In the genomic region with DNA sequence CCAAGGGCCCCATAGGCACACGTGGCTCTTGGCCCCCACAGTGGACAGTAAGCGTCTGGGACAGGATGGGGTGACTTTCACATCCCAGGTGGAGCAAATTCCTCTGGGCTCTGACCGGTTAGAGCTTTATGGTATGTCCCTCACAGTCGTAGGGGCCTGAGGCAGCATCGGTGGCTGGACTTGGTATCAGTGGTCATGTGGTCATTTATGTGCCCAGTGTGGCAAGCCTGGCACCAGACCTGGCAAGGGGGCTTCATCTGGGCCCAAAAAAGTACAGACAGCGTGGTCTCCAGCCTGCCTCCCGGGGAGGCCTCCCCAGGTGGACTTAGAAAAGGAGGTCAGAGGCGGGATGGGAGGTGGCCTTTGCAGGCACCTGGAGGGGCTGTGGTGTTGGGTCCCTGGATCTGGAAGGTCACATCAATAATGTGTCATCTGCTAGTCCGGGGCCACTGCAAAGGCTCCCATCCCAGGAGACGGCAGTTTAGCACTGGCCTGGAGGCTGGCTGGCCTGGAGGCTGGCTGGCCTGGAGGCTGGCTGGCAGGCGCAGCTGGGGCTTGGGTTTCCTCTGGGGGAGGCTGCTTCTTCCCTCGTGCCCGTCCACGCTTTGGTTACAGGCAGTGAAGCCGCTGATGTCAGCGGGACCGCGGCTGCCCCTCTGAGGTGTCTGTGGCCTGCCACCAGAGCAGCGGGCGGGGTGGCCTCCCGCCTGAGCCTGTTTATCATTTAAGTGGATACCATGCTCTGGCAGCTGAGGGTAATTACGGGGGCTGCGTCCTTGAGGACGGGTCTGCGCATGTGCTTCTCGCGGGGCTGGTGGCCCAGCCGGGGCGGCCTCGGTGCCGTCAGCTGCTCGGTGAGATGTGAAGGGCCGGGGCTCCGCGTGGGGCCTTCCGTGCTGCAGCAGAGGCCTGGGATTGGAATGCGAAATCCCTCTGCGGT, we compare ENCODE assay signal across 1 cellular context.
TF ChIP-seq lines count a peak whose summit lies in the region.

No MANE protein-coding gene starts in this region.

TF ChIP-seq in GM23338, 12 proteins besides CTCF, POLR2A, EP300 and RAD21 (continued from another document):
- TF ChIP-seq, protein P1, sequence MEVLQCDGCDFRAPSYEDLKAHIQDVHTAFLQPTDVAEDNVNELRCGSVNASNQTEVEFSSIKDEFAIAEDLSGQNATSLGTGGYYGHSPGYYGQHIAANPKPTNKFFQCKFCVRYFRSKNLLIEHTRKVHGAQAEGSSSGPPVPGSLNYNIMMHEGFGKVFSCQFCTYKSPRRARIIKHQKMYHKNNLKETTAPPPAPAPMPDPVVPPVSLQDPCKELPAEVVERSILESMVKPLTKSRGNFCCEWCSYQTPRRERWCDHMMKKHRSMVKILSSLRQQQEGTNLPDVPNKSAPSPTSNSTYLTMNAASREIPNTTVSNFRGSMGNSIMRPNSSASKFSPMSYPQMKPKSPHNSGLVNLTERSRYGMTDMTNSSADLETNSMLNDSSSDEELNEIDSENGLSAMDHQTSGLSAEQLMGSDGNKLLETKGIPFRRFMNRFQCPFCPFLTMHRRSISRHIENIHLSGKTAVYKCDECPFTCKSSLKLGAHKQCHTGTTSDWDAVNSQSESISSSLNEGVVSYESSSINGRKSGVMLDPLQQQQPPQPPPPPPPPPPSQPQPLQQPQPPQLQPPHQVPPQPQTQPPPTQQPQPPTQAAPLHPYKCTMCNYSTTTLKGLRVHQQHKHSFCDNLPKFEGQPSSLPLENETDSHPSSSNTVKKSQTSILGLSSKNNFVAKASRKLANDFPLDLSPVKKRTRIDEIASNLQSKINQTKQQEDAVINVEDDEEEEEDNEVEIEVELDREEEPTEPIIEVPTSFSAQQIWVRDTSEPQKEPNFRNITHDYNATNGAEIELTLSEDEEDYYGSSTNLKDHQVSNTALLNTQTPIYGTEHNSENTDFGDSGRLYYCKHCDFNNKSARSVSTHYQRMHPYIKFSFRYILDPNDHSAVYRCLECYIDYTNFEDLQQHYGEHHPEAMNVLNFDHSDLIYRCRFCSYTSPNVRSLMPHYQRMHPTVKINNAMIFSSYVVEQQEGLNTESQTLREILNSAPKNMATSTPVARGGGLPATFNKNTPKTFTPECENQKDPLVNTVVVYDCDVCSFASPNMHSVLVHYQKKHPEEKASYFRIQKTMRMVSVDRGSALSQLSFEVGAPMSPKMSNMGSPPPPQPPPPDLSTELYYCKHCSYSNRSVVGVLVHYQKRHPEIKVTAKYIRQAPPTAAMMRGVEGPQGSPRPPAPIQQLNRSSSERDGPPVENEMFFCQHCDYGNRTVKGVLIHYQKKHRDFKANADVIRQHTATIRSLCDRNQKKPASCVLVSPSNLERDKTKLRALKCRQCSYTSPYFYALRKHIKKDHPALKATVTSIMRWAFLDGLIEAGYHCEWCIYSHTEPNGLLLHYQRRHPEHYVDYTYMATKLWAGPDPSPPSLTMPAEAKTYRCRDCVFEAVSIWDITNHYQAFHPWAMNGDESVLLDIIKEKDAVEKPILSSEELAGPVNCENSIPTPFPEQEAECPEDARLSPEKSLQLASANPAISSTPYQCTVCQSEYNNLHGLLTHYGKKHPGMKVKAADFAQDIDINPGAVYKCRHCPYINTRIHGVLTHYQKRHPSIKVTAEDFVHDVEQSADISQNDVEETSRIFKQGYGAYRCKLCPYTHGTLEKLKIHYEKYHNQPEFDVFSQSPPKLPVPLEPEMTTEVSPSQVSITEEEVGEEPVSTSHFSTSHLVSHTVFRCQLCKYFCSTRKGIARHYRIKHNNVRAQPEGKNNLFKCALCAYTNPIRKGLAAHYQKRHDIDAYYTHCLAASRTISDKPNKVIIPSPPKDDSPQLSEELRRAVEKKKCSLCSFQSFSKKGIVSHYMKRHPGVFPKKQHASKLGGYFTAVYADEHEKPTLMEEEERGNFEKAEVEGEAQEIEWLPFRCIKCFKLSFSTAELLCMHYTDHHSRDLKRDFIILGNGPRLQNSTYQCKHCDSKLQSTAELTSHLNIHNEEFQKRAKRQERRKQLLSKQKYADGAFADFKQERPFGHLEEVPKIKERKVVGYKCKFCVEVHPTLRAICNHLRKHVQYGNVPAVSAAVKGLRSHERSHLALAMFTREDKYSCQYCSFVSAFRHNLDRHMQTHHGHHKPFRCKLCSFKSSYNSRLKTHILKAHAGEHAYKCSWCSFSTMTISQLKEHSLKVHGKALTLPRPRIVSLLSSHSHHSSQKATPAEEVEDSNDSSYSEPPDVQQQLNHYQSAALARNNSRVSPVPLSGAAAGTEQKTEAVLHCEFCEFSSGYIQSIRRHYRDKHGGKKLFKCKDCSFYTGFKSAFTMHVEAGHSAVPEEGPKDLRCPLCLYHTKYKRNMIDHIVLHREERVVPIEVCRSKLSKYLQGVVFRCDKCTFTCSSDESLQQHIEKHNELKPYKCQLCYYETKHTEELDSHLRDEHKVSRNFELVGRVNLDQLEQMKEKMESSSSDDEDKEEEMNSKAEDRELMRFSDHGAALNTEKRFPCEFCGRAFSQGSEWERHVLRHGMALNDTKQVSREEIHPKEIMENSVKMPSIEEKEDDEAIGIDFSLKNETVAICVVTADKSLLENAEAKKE (CRISPR knock-in tag; IDR thresholded peaks at IDR 0.05), result no peak
